Comparison of ENCODE assay signal across 13 cellular contexts in the genomic region with DNA sequence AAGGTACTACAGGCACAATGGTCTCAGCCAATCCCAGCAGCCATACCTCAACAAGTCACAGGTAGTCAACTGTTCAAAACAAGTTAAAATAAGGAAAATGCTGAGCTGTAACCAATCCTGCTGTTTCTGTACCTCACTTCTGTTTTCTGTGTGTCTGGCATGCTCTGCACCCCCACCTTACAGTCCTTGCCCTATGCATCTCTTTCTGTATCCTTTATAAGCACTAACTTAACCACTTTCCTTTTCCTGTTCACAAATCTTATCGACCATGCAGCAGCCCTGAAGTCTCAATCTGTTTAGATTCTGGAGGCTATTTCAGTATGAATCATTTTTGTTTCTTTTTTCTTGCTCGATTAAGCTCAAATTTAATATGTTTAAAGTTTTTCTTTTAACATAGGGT. TPM values are rescaled to one million over a fixed set of nuclear protein-coding genes. Genes with fewer than 3 reads are reported as not detected.
DNase-seq lines count a peak whose midpoint lies in the region; ATAC-seq, FAIRE-seq and TF ChIP-seq lines count a peak whose summit lies in the region.
"Had no signal": no experiment of that assay in that cellular context is flagged by ENCODE, and none has a peak within 500 bp of the region (broad histone marks: within the 10 kb centered on the region; RNA-seq: fewer than 3 reads in every experiment).

No MANE protein-coding gene starts in this region.

- peak; percentile 83 for FAIRE-seq in GM12878 (lab: Jason Lieb, UNC)
- FAIRE-seq: urothelium cell line had no signal

- intact Hi-C loops in GM12878 (cut with micrococcal nuclease; ENCODE audit: unreplicated experiment), result no loop called here
- intact Hi-C loops in CD8-positive, alpha-beta T cell (cut with DNase I, micrococcal nuclease), result no loop called here

- no peak overlapping the region for H3K4me2 ChIP-seq in GM12878 (ENCODE audit: control insufficient read depth, insufficient read depth)

- RAD21 ChIA-PET in GM12878 (lab: Charles Lee; ENCODE audit: unreplicated experiment), result interaction anchor here (0.7 to 5.7 kb wide), 6 partner anchors 13 to 46 kb away, joined by 3 to 64 read pairs (median 6); a partner anchor contains a TSS

- no peak overlapping the region for H3K9ac ChIP-seq in GM12878 (ENCODE audit: control insufficient read depth, insufficient read depth, low read length)

- no peaks in the 10 kb centered on the region for H3K27me3 ChIP-seq in GM12878 (replicated peaks in 1 of 2; ENCODE audit: control insufficient read depth in 2 of 2, insufficient read depth in 2 of 2, low read length in 1 of 2)
- H3K27me3 ChIP-seq in CD8-positive, alpha-beta T cell (ENCODE audit: insufficient read depth, low read length), result peaks cover 2% of the 10 kb centered on the region

- no peaks in the 10 kb centered on the region for H3K79me2 ChIP-seq in GM12878 (ENCODE audit: control insufficient read depth, insufficient read depth, low read length)

- H3K4me1 Mint-ChIP-seq in CD8-positive, alpha-beta T cell (ENCODE audit: low read depth), result no peaks in the 10 kb centered on the region

- in situ Hi-C loops in GM12878 (cut with MboI), result no loop called here

- peaks cover 5% of the 10 kb centered on the region for H3K27me3 Mint-ChIP-seq in CD8-positive, alpha-beta T cell (ENCODE audit: low read depth)

- no peaks in the 10 kb centered on the region for H3K9me3 Mint-ChIP-seq in CD8-positive, alpha-beta T cell

- TF ChIP-seq CTCF in GM12878 (IDR thresholded peaks at IDR 0.05 in 2 of 3, conservative IDR thresholded peaks at IDR 0.05 in 1 of 3; ENCODE audit: control insufficient read depth in 2 of 3, extremely low read depth in 1 of 3, insufficient read depth in 1 of 3, low read depth in 3 of 3, low read length in 3 of 3), result no peak
- TF ChIP-seq CTCF in CD8-positive, alpha-beta T cell (IDR thresholded peaks at IDR 0.05), result no peak
- TF ChIP-seq CTCF in GM10266 (IDR thresholded peaks at IDR 0.05; ENCODE audit: control insufficient read depth, insufficient read depth, low read depth, missing control alignments), result no peak

- H3K4me3 ChIP-seq in GM12878, result no peak overlapping the region
- H3K4me3 ChIP-seq in CD8-positive, alpha-beta T cell (ENCODE audit: low read depth, low read length), result no peak overlapping the region

- DNase-seq in GM12878 (ENCODE audit: low read depth, low spot score) (peak; percentile 40), GOT3 (lab: John Stamatoyannopoulos, UW) (no peak), GM10266 (ENCODE audit: extremely low spot score) (no peak)
- DNase-seq in CD8-positive, alpha-beta T cell, result no peak
- DNase-seq: activated CD4-positive, alpha-beta memory T cell treated with anti-CD3 and anti-CD28 coated beads for 36 hours; amygdala; DMS79; effector CD8-positive, alpha-beta T cell; KG1 had no signal

- peak; percentile 73 for ATAC-seq in GM19035 (IDR thresholded peaks at IDR 0.05; ENCODE audit: unreplicated experiment)
- peak; percentile 76 for ATAC-seq in GM21723 (IDR thresholded peaks at IDR 0.05; ENCODE audit: unreplicated experiment)
- peak; percentile 81 for ATAC-seq in HG03175 (IDR thresholded peaks at IDR 0.05; ENCODE audit: unreplicated experiment)
- ATAC-seq in GM12878, result peak; percentile 89
- no peak for ATAC-seq in CD8-positive, alpha-beta T cell

- H3K4me1 ChIP-seq in GM12878 (ENCODE audit: control insufficient read depth, insufficient read depth, low read length), result no peaks in the 10 kb centered on the region; the same call in 1 of the 2 replicates
- no peaks in the 10 kb centered on the region for H3K4me1 ChIP-seq in CD8-positive, alpha-beta T cell (ENCODE audit: insufficient read depth, low read length)

- H3K36me3 ChIP-seq in GM12878 (ENCODE audit: control insufficient read depth in 2 of 2, insufficient read depth in 2 of 2, low read length in 1 of 2), result no peaks in the 10 kb centered on the region
- no peaks in the 10 kb centered on the region for H3K36me3 ChIP-seq in CD8-positive, alpha-beta T cell (ENCODE audit: insufficient read depth, low read length)

- no peak for TF ChIP-seq POLR2A in GM12878 (IDR thresholded peaks at IDR 0.05; ENCODE audit: low read depth, low read length)

- no peak overlapping the region for H3K27ac Mint-ChIP-seq in CD8-positive, alpha-beta T cell
- H3K27ac Mint-ChIP-seq: activated CD4-positive, alpha-beta memory T cell treated with anti-CD3 and anti-CD28 coated beads for 36 hours had no signal

- no peak overlapping the region for H3K4me3 Mint-ChIP-seq in CD8-positive, alpha-beta T cell
- H3K4me3 Mint-ChIP-seq: activated CD4-positive, alpha-beta memory T cell treated with anti-CD3 and anti-CD28 coated beads for 36 hours had no signal

- CTCF ChIA-PET in GM12878 (lab: Yijun Ruan, JAX), result interaction anchor here (0.9 to 3.6 kb wide), 5 partner anchors 15 to 60 kb away, joined by 3 to 9 read pairs (median 4); no protein-coding TSS in a partner anchor
- CTCF ChIA-PET in CD8-positive, alpha-beta T cell (lab: Charles Lee), result no interaction called here

- no peaks in the 10 kb centered on the region for H4K20me1 ChIP-seq in GM12878 (ENCODE audit: control insufficient read depth, insufficient read depth)

- no TSS peak for BruUV-seq in GM12878 (replicated peaks; lab: Mats Ljungman, UMichigan)

- H3K9me3 ChIP-seq in GM12878 (replicated peaks; ENCODE audit: control insufficient read depth, insufficient read depth, low read length), result peaks cover 1% of the 10 kb centered on the region; the same call in 2 of the 3 replicates
- H3K9me3 ChIP-seq in CD8-positive, alpha-beta T cell (ENCODE audit: low read length), result no peaks in the 10 kb centered on the region

- WGBS in GM12878 (ENCODE audit: insufficient coverage, insufficient replicate concordance, low lambda C conversion rate, missing lambda C conversion rate), result 3% methylated on average over 2 of the region's 2 CpGs

- no peak for TF ChIP-seq RAD21 in GM12878 (IDR thresholded peaks at IDR 0.05; ENCODE audit: insufficient read depth, low read depth, low read length)

- TF ChIP-seq EP300 in GM12878 (IDR thresholded peaks at IDR 0.05; ENCODE audit: borderline replicate concordance in 1 of 2, control insufficient read depth in 1 of 2, low read depth in 2 of 2, low read length in 2 of 2), result no peak

- POLR2A ChIA-PET in GM12878 (lab: Charles Lee), result interaction anchor here (0.7 to 2.2 kb wide), 8 partner anchors 8 to 397 kb away, joined by 3 to 6 read pairs (median 4); a partner anchor contains a TSS
- POLR2A ChIA-PET in CD8-positive, alpha-beta T cell (lab: Charles Lee), result no interaction called here

- SMC1A ChIA-PET in GM12878 (lab: Charles Lee; ENCODE audit: uncharacterized antibody, unreplicated experiment), result interaction anchor here (0.9 to 5.6 kb wide), 10 partner anchors 10 to 250 kb away, joined by 3 to 58 read pairs (median 7); a partner anchor contains a TSS

- 0 out of 2 replicates have a peak overlapping the region, but pooled peaks have one; percentile 15 for H2AFZ ChIP-seq in GM12878 (ENCODE audit: control insufficient read depth, low read depth, low read length)

- H3K36me3 Mint-ChIP-seq in CD8-positive, alpha-beta T cell, result no peaks in the 10 kb centered on the region
- H3K36me3 Mint-ChIP-seq: activated CD4-positive, alpha-beta memory T cell treated with anti-CD3 and anti-CD28 coated beads for 36 hours had no signal

- H3K27ac ChIP-seq in GM12878 (ENCODE audit: control insufficient read depth, insufficient read depth), result no peak overlapping the region
- no peak overlapping the region for H3K27ac ChIP-seq in CD8-positive, alpha-beta T cell (ENCODE audit: low read depth, low read length)

TF ChIP-seq in GM12878, 131 proteins besides CTCF, POLR2A, EP300 and RAD21:
- no peak for TF ChIP-seq NFXL1 (IDR thresholded peaks at IDR 0.05; ENCODE audit: borderline replicate concordance)
- 0 out of 2 replicates have a peak, but pooled peaks have one; percentile 7 for TF ChIP-seq SPI1 (IDR thresholded peaks at IDR 0.05; ENCODE audit: borderline replicate concordance, insufficient read depth, low read depth, low read length)

RNA-seq across cellular contexts. Expression of a gene that starts 12.5 kb away (rescaled TPM):
- total RNA-seq in GM12878 (2013; cell fraction: nucleolus; rRNA removed), result 84.2 and 89.6 TPM in 2 replicates
- total RNA-seq in GM12878 (2014; rRNA removed), result 0.22 and 0.28 TPM in 2 replicates
- total RNA-seq in GM12878 (2014; rRNA removed; fragmentation: Illumina TruSeq; extraction: Trizol), result 0.27 and 0.32 TPM in 2 replicates
- 0.15 and 0.45 TPM in 2 replicates for total RNA-seq in GM12878 (2021)
- polyA plus RNA-seq in GM12878 (2011; ENCODE audit: low read depth), result 1.0 TPM
- 1.8 and 2.8 TPM in 2 replicates for polyA plus RNA-seq in GM12878 (2011; rRNA removed)
- polyA plus RNA-seq in GM12878 (2011; cell fraction: cytosol; rRNA removed), result 0.69 and 1.3 TPM in 2 replicates
- 2.2 and 4.9 TPM in 2 replicates for polyA plus RNA-seq in GM12878 (2011; cell fraction: nucleus; rRNA removed)
- polyA plus RNA-seq in GM12878 (2012), result 1.5 and 1.6 TPM in 2 replicates
- 0.31 and 0.48 TPM in 2 replicates for polyA plus RNA-seq in GM12878 (2014; fragmentation: Illumina TruSeq; extraction: Trizol)
- under 1 TPM; 0.09 to 0.27 TPM for polyA plus RNA-seq in GM12878 (2014; fragmentation: Nextera tagmentation; extraction: Ambion mirVana)
- polyA plus RNA-seq in GM12878 (2014; rRNA removed), result 0.05 and 0.08 TPM in 2 replicates
- under 1 TPM in 1 of 2 experiments, not detected in 1; 0.19 TPM for polyA plus RNA-seq in GM12878 (2016; fragmentation: Nextera tagmentation; extraction: Ambion mirVana)
- polyA minus RNA-seq in GM12878 (2011; rRNA and poly(A)+ RNA removed), result 2.6 and 4.4 TPM in 2 replicates
- polyA minus RNA-seq in GM12878 (2011; cell fraction: cytosol; rRNA and poly(A)+ RNA removed), result 1.2 and 2.0 TPM in 2 replicates
- 4.5 and 6.8 TPM in 2 replicates for polyA minus RNA-seq in GM12878 (2011; cell fraction: nucleus; rRNA and poly(A)+ RNA removed)
- total RNA-seq in CD8-positive, alpha-beta T cell, result 1 to 10 TPM; 3.9 to 4.3 TPM

RNA-seq across cellular contexts. Expression of a gene that starts 41.9 kb away (rescaled TPM):
- total RNA-seq in GM12878 (2013; cell fraction: nucleolus; rRNA removed), result 17.5 and 18.1 TPM in 2 replicates
- total RNA-seq in GM12878 (2014; rRNA removed), result 6.6 and 8.1 TPM in 2 replicates
- 8.4 and 9.0 TPM in 2 replicates for total RNA-seq in GM12878 (2014; rRNA removed; fragmentation: Illumina TruSeq; extraction: Trizol)
- 5.5 and 6.0 TPM in 2 replicates for total RNA-seq in GM12878 (2021)
- 2.6 TPM for polyA plus RNA-seq in GM12878 (2011; ENCODE audit: low read depth)
- 3.6 and 4.6 TPM in 2 replicates for polyA plus RNA-seq in GM12878 (2011; rRNA removed)
- polyA plus RNA-seq in GM12878 (2011; cell fraction: cytosol; rRNA removed), result 1.3 and 2.1 TPM in 2 replicates
- polyA plus RNA-seq in GM12878 (2011; cell fraction: nucleus; rRNA removed), result 6.0 and 6.2 TPM in 2 replicates
- 3.2 and 3.3 TPM in 2 replicates for polyA plus RNA-seq in GM12878 (2012)
- 7.9 and 8.7 TPM in 2 replicates for polyA plus RNA-seq in GM12878 (2014; fragmentation: Illumina TruSeq; extraction: Trizol)
- 1 to 10 TPM; 2.4 to 3.6 TPM for polyA plus RNA-seq in GM12878 (2014; fragmentation: Nextera tagmentation; extraction: Ambion mirVana)
- polyA plus RNA-seq in GM12878 (2014; rRNA removed), result 3.9 and 4.1 TPM in 2 replicates
- polyA plus RNA-seq in GM12878 (2016; fragmentation: Nextera tagmentation; extraction: Ambion mirVana), result 1 to 10 TPM; 4.5 to 5.8 TPM
- 2.3 and 4.5 TPM in 2 replicates for polyA minus RNA-seq in GM12878 (2011; rRNA and poly(A)+ RNA removed)
- 1.5 and 2.1 TPM in 2 replicates for polyA minus RNA-seq in GM12878 (2011; cell fraction: cytosol; rRNA and poly(A)+ RNA removed)
- polyA minus RNA-seq in GM12878 (2011; cell fraction: nucleus; rRNA and poly(A)+ RNA removed), result 6.4 and 9.3 TPM in 2 replicates
- total RNA-seq in CD8-positive, alpha-beta T cell, result 1 to 10 TPM; 2.4 to 2.9 TPM
